Comparison of ENCODE assay signal across 23 cellular contexts in genomic region chr19:5900976-5901375, GRCh38. TPM values are rescaled to one million over a fixed set of nuclear protein-coding genes. Genes with fewer than 3 reads are reported as not detected.
A peak's percentile ranks its signal among the peaks of the same experiment; 100 is the strongest.
DNase-seq lines count a peak whose midpoint lies in the region; ATAC-seq and TF ChIP-seq lines count a peak whose summit lies in the region.
"Had no signal": no experiment of that assay in that cellular context is flagged by ENCODE, and none has a peak within 500 bp of the region (broad histone marks: within the 10 kb centered on the region; RNA-seq: fewer than 3 reads in every experiment).

No MANE protein-coding gene starts in this region.

- H2BK120ac ChIP-seq in H9 (ENCODE audit: low read depth, low read length, poor library complexity, severe bottlenecking): no peak overlapping the region

- H2BK5ac ChIP-seq in H9 (ENCODE audit: insufficient read length, low read length): no peak overlapping the region

- ATAC-seq in activated naive CD8-positive, alpha-beta T cell treated with anti-CD3 and anti-CD28 coated beads, Interleukin-2, amount 50 U/mL, for 24 hours: no peak
- ATAC-seq: esophagus mucosa, left lung had no signal

- TF ChIP-seq CTCF in H9 (conservative IDR thresholded peaks at IDR 0.05): no peak
- TF ChIP-seq CTCF in nephron progenitor cell (IDR thresholded peaks at IDR 0.05): no peak

- no peaks in the 10 kb centered on the region for H3K27me3 Mint-ChIP-seq in activated T-cell treated with anti-CD3 and anti-CD28 coated beads, Interleukin-2, amount 50 U/mL, for 24 hours
- H3K27me3 Mint-ChIP-seq in H9 (ENCODE audit: low read depth) (no peaks in the 10 kb centered on the region), nephron progenitor cell (ENCODE audit: low read depth, poor library complexity) (no peaks in the 10 kb centered on the region)
- no peaks in the 10 kb centered on the region for H3K27me3 Mint-ChIP-seq in activated naive CD8-positive, alpha-beta T cell treated with anti-CD3 and anti-CD28 coated beads, Interleukin-2, amount 50 U/mL, for 24 hours

- peaks cover 3% of the 10 kb centered on the region for H3K23me2 ChIP-seq in H9 (ENCODE audit: insufficient read length, low read depth, low read length, poor library complexity, severe bottlenecking)

- H3K14ac ChIP-seq in H9 (ENCODE audit: insufficient read depth, low read length): no peak overlapping the region

- peaks cover 18% of the 10 kb centered on the region; the same call in 1 of the 2 replicates for H3K79me2 ChIP-seq in H9 (ENCODE audit: insufficient read depth, low read length)

- H3K4me2 ChIP-seq in H9 (ENCODE audit: insufficient read depth, insufficient read length, low read length): no peak overlapping the region

- peaks cover 25% of the 10 kb centered on the region for H3K4me1 Mint-ChIP-seq in activated T-cell treated with anti-CD3 and anti-CD28 coated beads, Interleukin-2, amount 50 U/mL, for 24 hours (ENCODE audit: low read depth)
- peaks cover 2 to 5% of the 10 kb centered on the region in 2 experiments; a peak in 3 of 4 replicates for H3K4me1 Mint-ChIP-seq in H9
- H3K4me1 Mint-ChIP-seq in activated naive CD8-positive, alpha-beta T cell treated with anti-CD3 and anti-CD28 coated beads, Interleukin-2, amount 50 U/mL, for 24 hours: peaks cover 36% of the 10 kb centered on the region
- H3K4me1 Mint-ChIP-seq in nephron progenitor cell: peaks cover 15% of the 10 kb centered on the region

- no peak overlapping the region for H3K27ac ChIP-seq in H9 (ENCODE audit: insufficient read length, low read depth, low read length)
- H3K27ac ChIP-seq: adrenal gland, dorsolateral prefrontal cortex, left lung, parathyroid adenoma had no signal

- no peak overlapping the region for H4K5ac ChIP-seq in H9 (ENCODE audit: insufficient read length, low read depth, low read length)

- no peak overlapping the region for H3K18ac ChIP-seq in H9 (ENCODE audit: insufficient read length, low read depth, low read length)

- no peak overlapping the region for H4K8ac ChIP-seq in H9 (replicated peaks; ENCODE audit: insufficient read length, low read depth, low read length)

- no peak overlapping the region for H2BK20ac ChIP-seq in H9 (ENCODE audit: low read depth, low read length, poor library complexity, severe bottlenecking)

- H3K36me3 Mint-ChIP-seq in activated T-cell treated with anti-CD3 and anti-CD28 coated beads, Interleukin-2, amount 50 U/mL, for 24 hours (ENCODE audit: low read depth): peaks cover 47% of the 10 kb centered on the region
- H3K36me3 Mint-ChIP-seq in H9 (ENCODE audit: insufficient read depth in 1 of 3, low read depth in 3 of 3): peaks cover 12 to 25% (median 14%) of the 10 kb centered on the region in 3 experiments
- H3K36me3 Mint-ChIP-seq in activated naive CD8-positive, alpha-beta T cell treated with anti-CD3 and anti-CD28 coated beads, Interleukin-2, amount 50 U/mL, for 24 hours (ENCODE audit: low read depth): peaks cover 11% of the 10 kb centered on the region
- H3K36me3 Mint-ChIP-seq in nephron progenitor cell (ENCODE audit: low read depth): peaks cover 14% of the 10 kb centered on the region

- no peak overlapping the region for H2AFZ ChIP-seq in H9 (ENCODE audit: low read length)
- H2AFZ ChIP-seq: parathyroid adenoma had no signal

- no peaks in the 10 kb centered on the region for H3K9me3 Mint-ChIP-seq in activated T-cell treated with anti-CD3 and anti-CD28 coated beads, Interleukin-2, amount 50 U/mL, for 24 hours
- H3K9me3 Mint-ChIP-seq in H9 (no peaks in the 10 kb centered on the region), nephron progenitor cell (no peaks in the 10 kb centered on the region)
- H3K9me3 Mint-ChIP-seq in activated naive CD8-positive, alpha-beta T cell treated with anti-CD3 and anti-CD28 coated beads, Interleukin-2, amount 50 U/mL, for 24 hours: no peaks in the 10 kb centered on the region

- H3K9me3 ChIP-seq in H9 (ENCODE audit: control insufficient read depth, low read depth, low read length): no peaks in the 10 kb centered on the region
- H3K9me3 ChIP-seq: adrenal gland, left lung had no signal

- H3K4ac ChIP-seq in H9 (ENCODE audit: low read depth, low read length): no peak overlapping the region

- peak overlapping the region; percentile 23 for H3K4me3 Mint-ChIP-seq in activated T-cell treated with anti-CD3 and anti-CD28 coated beads, Interleukin-2, amount 50 U/mL, for 24 hours
- H3K4me3 Mint-ChIP-seq in H9 (peak overlapping the region; percentile 25 to 37; a peak in 2 of 5 replicates), nephron progenitor cell (peak overlapping the region; percentile 4)
- H3K4me3 Mint-ChIP-seq in activated naive CD8-positive, alpha-beta T cell treated with anti-CD3 and anti-CD28 coated beads, Interleukin-2, amount 50 U/mL, for 24 hours: no peak overlapping the region

- no peak overlapping the region for H4K91ac ChIP-seq in H9 (ENCODE audit: insufficient read length, low read depth, low read length)

- H2AK5ac ChIP-seq in H9 (ENCODE audit: insufficient read length, low read length): no peak overlapping the region

- no peak overlapping the region for H3K9ac ChIP-seq in H9 (ENCODE audit: extremely low read depth, insufficient read length, low read length)
- H3K9ac ChIP-seq: parathyroid adenoma had no signal

- no peak overlapping the region for H2BK15ac ChIP-seq in H9 (ENCODE audit: low read depth, low read length)

- no CpG with 5 or more reads among the region's 8 CpGs for WGBS in H9 (ENCODE audit: extremely low coverage, insufficient read length, low lambda C conversion rate)

- no peaks in the 10 kb centered on the region for H3K27me3 ChIP-seq in H9 (ENCODE audit: insufficient read depth, low read length)
- H3K27me3 ChIP-seq: adrenal gland, dorsolateral prefrontal cortex, left lung had no signal

- DNase-seq in activated T-cell treated with anti-CD3 and anti-CD28 coated beads, Interleukin-2, amount 50 U/mL, for 24 hours: no peak
- DNase-seq in activated T-cell treated with anti-CD3 and anti-CD28 coated beads for 4 hours (no peak), H9 (no peak), nephron progenitor cell (no peak), epidermal melanocyte (ENCODE audit: insufficient read length, low spot score) (no peak), KG1 (lab: John Stamatoyannopoulos, UW) (no peak), Ammon's horn (ENCODE audit: low spot score) (no peak)
- DNase-seq in activated naive CD8-positive, alpha-beta T cell treated with anti-CD3 and anti-CD28 coated beads, Interleukin-2, amount 50 U/mL, for 24 hours: no peak
- DNase-seq: activated CD4-positive, CD25-positive, alpha-beta regulatory T cell; activated CD8-positive, alpha-beta memory T cell treated with anti-CD3 and anti-CD28 coated beads, Interleukin-2, amount 50 U/mL, for 48 hours; dorsolateral prefrontal cortex; Kasumi-1; left lung; NCI-H1105 treated with DMSO at 0.1 percent for 48 hours; NCI-H526 treated with DMSO at 0.1 percent for 48 hours; stimulated activated CD4-positive, alpha-beta T cell treated with anti-CD3 and anti-CD28 coated beads, Interleukin-1b, Interleukin-23, amount 100 ng/mL, for 48 hours; T-helper 9 cell had no signal

- peaks cover 3% of the 10 kb centered on the region for H3K79me1 ChIP-seq in H9 (ENCODE audit: insufficient read depth, low read depth, low read length, poor library complexity, severe bottlenecking)

- no peaks in the 10 kb centered on the region for H4K20me1 ChIP-seq in H9 (ENCODE audit: control insufficient read depth, insufficient read depth, insufficient read length)

- no peak overlapping the region for H3K23ac ChIP-seq in H9 (ENCODE audit: insufficient read length, low read depth, low read length)

- no peaks in the 10 kb centered on the region for H3K4me1 ChIP-seq in H9 (ENCODE audit: insufficient read depth, low read length)
- H3K4me1 ChIP-seq: parathyroid adenoma had no signal

- H3K56ac ChIP-seq in H9 (ENCODE audit: insufficient read length, low read depth, low read length): no peak overlapping the region

- H2BK12ac ChIP-seq in H9 (ENCODE audit: insufficient read length, low read depth, low read length): no peak overlapping the region

- peak overlapping the region; percentile 99 for H3K27ac Mint-ChIP-seq in activated T-cell treated with anti-CD3 and anti-CD28 coated beads, Interleukin-2, amount 50 U/mL, for 24 hours
- peak overlapping the region in 2 of 3 experiments; percentile 57 to 72; a peak in 5 of 7 replicates for H3K27ac Mint-ChIP-seq in H9
- H3K27ac Mint-ChIP-seq in activated naive CD8-positive, alpha-beta T cell treated with anti-CD3 and anti-CD28 coated beads, Interleukin-2, amount 50 U/mL, for 24 hours: peak overlapping the region; percentile 62
- H3K27ac Mint-ChIP-seq in nephron progenitor cell: peak overlapping the region; percentile 96

- no peak overlapping the region for H3T11ph ChIP-seq in H9 (ENCODE audit: low read length)

RNA-seq across cellular contexts. Expression of gene NDUFA11, which starts 2.6 kb away (rescaled TPM):
- total RNA-seq in H9 (2021): 282 TPM in 2 replicates

RNA-seq across cellular contexts. Expression of gene VMAC, which starts 3.7 kb away (rescaled TPM):
- total RNA-seq in H9 (2021): 1.9 and 2.2 TPM in 2 replicates

RNA-seq across cellular contexts. Expression of gene CAPS, which starts 13.1 kb away (rescaled TPM):
- 2.3 and 2.5 TPM in 2 replicates for total RNA-seq in H9 (2021)

RNA-seq across cellular contexts. Expression of gene FUT5, which starts 30.6 kb away (rescaled TPM):
- not detected in 2 replicates for total RNA-seq in H9 (2021)
- total RNA-seq: adrenal gland, cardiac septum, esophagus mucosa, HT-29, left lung, ureter had no signal

RNA-seq across cellular contexts. Expression of gene FUT3, which starts 49.7 kb away (rescaled TPM):
- not detected in 2 replicates for total RNA-seq in H9 (2021)
- total RNA-seq: cardiac septum had no signal
